ENCODE assay signal across 30 cellular contexts in genomic region chr10:47344996-47345870, GRCh38. TPM values are rescaled to one million over a fixed set of nuclear protein-coding genes. Genes with fewer than 3 reads are reported as not detected.
DNase-seq lines count a peak whose midpoint lies in the region; ATAC-seq, FAIRE-seq and TF ChIP-seq lines count a peak whose summit lies in the region.
"Had no signal": no experiment of that assay in that cellular context is flagged by ENCODE, and none has a peak within 500 bp of the region (broad histone marks: within the 10 kb centered on the region; RNA-seq: fewer than 3 reads in every experiment).

No MANE protein-coding gene starts in this region.

- no peaks in the 10 kb centered on the region for H3K9me3 ChIP-seq in RWPE2 (ENCODE audit: severe bottlenecking)
- H3K9me3 ChIP-seq in kidney (ENCODE audit: control insufficient read depth in 1 of 2, low read length in 2 of 2) = no peaks in the 10 kb centered on the region
- H3K9me3 ChIP-seq in suprapubic skin = no peaks in the 10 kb centered on the region
- H3K9me3 ChIP-seq: BE2C, SJSA1 had no signal

- H3K9ac ChIP-seq in kidney (ENCODE audit: low read length in 2 of 2) = no peak overlapping the region
- H3K9ac ChIP-seq: GM23248 had no signal

- intact Hi-C loops in kidney (cut with DNase I) = no loop called here

- DNase-seq in RWPE2 (ENCODE audit: low spot score) (peak; percentile 16), kidney (peak; percentile 14), suprapubic skin (ENCODE audit: low spot score in 2 of 2) (peak; percentile 8 to 18), NAMALWA (ENCODE audit: low spot score) (no peak), NCI-H2196 treated with DMSO at 0.1 percent for 48 hours (lab: John Stamatoyannopoulos, UW; ENCODE audit: unreplicated experiment) (no peak)
- DNase-seq: BE2C, Calu3, DMS79 treated with DMSO at 0.1 percent for 48 hours, GF-D8, GM23248, H9, Kasumi-1, MV-4-11, NCI-H1105 treated with DMSO at 0.1 percent for 48 hours, NCI-H146, NCI-H1930, NCI-H2107, NCI-H446, NCI-H524 treated with DMSO at 0.1 percent for 48 hours, NCI-H774, PC-3, Right ventricle myocardium superior had no signal

- TF ChIP-seq POLR2A in suprapubic skin (IDR thresholded peaks at IDR 0.05) = no peak

- H3K27ac ChIP-seq in C4-2B (peak overlapping the region; percentile 59; the same call in 1 of the 2 replicates), RWPE2 (ENCODE audit: poor library complexity, severe bottlenecking) (no peak overlapping the region), kidney (ENCODE audit: low read depth in 2 of 2, low read length in 2 of 2) (no peak overlapping the region), suprapubic skin (no peak overlapping the region)
- H3K27ac ChIP-seq: GM23248, SJSA1 had no signal

- no peak for FAIRE-seq in kidney (lab: Jason Lieb, UNC)
- FAIRE-seq: GM12891, HepG2 had no signal

- H3K27me3 ChIP-seq in RWPE2 (ENCODE audit: insufficient read depth, poor library complexity, severe bottlenecking) (no peaks in the 10 kb centered on the region), suprapubic skin (no peaks in the 10 kb centered on the region)
- H3K27me3 ChIP-seq: BE2C had no signal

- H3K4me3 ChIP-seq in RWPE2 (ENCODE audit: severe bottlenecking) (no peak overlapping the region), kidney (ENCODE audit: low read length in 2 of 2) (no peak overlapping the region), suprapubic skin (no peak overlapping the region)
- H3K4me3 ChIP-seq: GM23248, SJSA1 had no signal

- TF ChIP-seq EP300 in suprapubic skin (IDR thresholded peaks at IDR 0.05) = no peak

- WGBS in suprapubic skin = 84% methylated on average over 13 of the region's 13 CpGs

- ATAC-seq in RWPE2 (ENCODE audit: low read depth) = no peak
- no peak for ATAC-seq in GM18873 (IDR thresholded peaks at IDR 0.05; ENCODE audit: low FRiP score, unreplicated experiment)
- ATAC-seq: HepG2, PC-3 had no signal

- TF ChIP-seq CTCF in C4-2B (conservative IDR thresholded peaks at IDR 0.05) = no peak
- TF ChIP-seq CTCF in RWPE2 (IDR thresholded peaks at IDR 0.05; ENCODE audit: poor library complexity, severe bottlenecking) = no peak
- no peak for TF ChIP-seq CTCF in kidney (IDR thresholded peaks at IDR 0.05; ENCODE audit: borderline replicate concordance, extremely low read depth, insufficient read depth)
- TF ChIP-seq CTCF in suprapubic skin (IDR thresholded peaks at IDR 0.05) = no peak

- H3K36me3 ChIP-seq in RWPE2 (ENCODE audit: low read depth) (no peaks in the 10 kb centered on the region), kidney (ENCODE audit: control insufficient read depth in 1 of 2, insufficient read depth in 2 of 2, low read length in 2 of 2) (no peaks in the 10 kb centered on the region), suprapubic skin (no peaks in the 10 kb centered on the region)
- H3K36me3 ChIP-seq: BE2C, SJSA1 had no signal

- H3K4me1 ChIP-seq in RWPE2 (ENCODE audit: insufficient read depth, poor library complexity, severe bottlenecking) (no peaks in the 10 kb centered on the region), kidney (ENCODE audit: control insufficient read depth in 1 of 2, insufficient read depth in 1 of 2, low read depth in 1 of 2, low read length in 2 of 2) (no peaks in the 10 kb centered on the region), suprapubic skin (no peaks in the 10 kb centered on the region)
- H3K4me1 ChIP-seq: BE2C, SJSA1 had no signal

RNA-seq across cellular contexts. Expression of gene RBP3, which starts 2.9 kb away (rescaled TPM):
- total RNA-seq in kidney (not detected), suprapubic skin (not detected)
- not detected for polyA plus RNA-seq in kidney (ENCODE audit: insufficient read depth, low read depth, low replicate concordance)
- total RNA-seq: Calu3, GM23248, H9, HepG2, HT1080, M059J, PC-3, Right ventricle myocardium superior, RPMI7951, SJSA1 had no signal
- polyA plus RNA-seq: GM23248, HepG2 had no signal

RNA-seq across cellular contexts. Expression of gene GDF2, which starts 23.0 kb away (rescaled TPM):
- total RNA-seq in kidney = not detected
- not detected for polyA plus RNA-seq in kidney (ENCODE audit: insufficient read depth, low read depth, low replicate concordance)
- not detected for total RNA-seq in suprapubic skin
- total RNA-seq: Calu3, GM23248, H9, HepG2, HT1080, M059J, PC-3, Right ventricle myocardium superior, RPMI7951, SJSA1 had no signal
- polyA plus RNA-seq: GM23248, HepG2 had no signal

RNA-seq across cellular contexts. Expression of gene ZNF488, which starts 38.9 kb away (rescaled TPM):
- total RNA-seq in kidney = 0.09 TPM
- polyA plus RNA-seq in kidney (ENCODE audit: insufficient read depth, low read depth, low replicate concordance) = 4.0 TPM
- 1 to 10 TPM; 1.0 to 3.9 (median 2.3) TPM for total RNA-seq in suprapubic skin
- total RNA-seq: GM23248, Right ventricle myocardium superior had no signal

RNA-seq across cellular contexts. Expression of gene GDF10, which starts 45.2 kb away (rescaled TPM):
- total RNA-seq in kidney (1.1 TPM), suprapubic skin (1 to 10 TPM in 2 of 4 donors, not detected in 2; 1.3 to 1.4 TPM)
- not detected for polyA plus RNA-seq in kidney (ENCODE audit: insufficient read depth, low read depth, low replicate concordance)
- total RNA-seq: Calu3, HepG2, HT1080, M059J, PC-3, RPMI7951, SJSA1 had no signal

Comparison
In these comparisons a context has a peak if more than half of its experiments do, and no peak if none do; other contexts are left out.
1. DNase-seq: peak in RWPE2 (single experiment), kidney (single experiment) and suprapubic skin (2 of 2); none in NAMALWA (single experiment) and NCI-H2196 treated with DMSO at 0.1 percent for 48 hours (single experiment).